Comparison of ENCODE assay signal across 7 cellular contexts in genomic region chr4:84277923-84278322, GRCh38.
"Had no signal": no experiment of that assay in that cellular context is flagged by ENCODE, and none has a peak within 500 bp of the region (broad histone marks: within the 10 kb centered on the region; RNA-seq: fewer than 3 reads in every experiment).

No MANE protein-coding gene starts in this region.

- ATAC-seq: HepG2 had no signal

- H3K9ac ChIP-seq: KMS-11 had no signal

- H3K4me2 ChIP-seq: KMS-11 had no signal

- H3K27ac ChIP-seq: HL-60, KMS-11 had no signal

- FAIRE-seq: HepG2, HTR-8/SVneo had no signal

- DNase-seq: Karpas-422, KBM-7, KG1 had no signal
